ENCODE assay signal across 1 cellular context in the genomic region with DNA sequence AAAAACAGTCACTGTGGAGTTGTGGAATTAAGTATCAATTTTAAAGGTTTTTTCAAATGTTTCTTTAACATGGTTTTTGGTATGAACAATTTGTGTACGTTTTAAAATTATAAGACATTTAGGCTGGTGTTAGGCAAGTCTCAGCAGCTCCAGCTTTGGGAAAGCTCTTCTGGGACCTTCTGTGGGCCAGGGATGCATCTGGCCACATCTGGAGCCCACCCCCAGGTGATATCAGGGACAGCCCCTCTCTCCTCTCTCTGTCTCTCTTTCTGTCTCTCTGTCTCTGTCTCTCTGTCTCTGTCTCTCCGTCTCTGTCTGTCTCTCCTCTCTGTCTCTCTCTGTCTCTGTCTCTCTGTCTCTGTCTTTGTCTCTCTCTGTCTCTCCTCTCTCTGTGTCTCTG.
TF ChIP-seq lines count a peak whose summit lies in the region.

No MANE protein-coding gene starts in this region.

TF ChIP-seq in HEK293, 187 proteins besides CTCF, POLR2A, EP300 and RAD21 (continued from another document):
- TF ChIP-seq, protein P1, sequence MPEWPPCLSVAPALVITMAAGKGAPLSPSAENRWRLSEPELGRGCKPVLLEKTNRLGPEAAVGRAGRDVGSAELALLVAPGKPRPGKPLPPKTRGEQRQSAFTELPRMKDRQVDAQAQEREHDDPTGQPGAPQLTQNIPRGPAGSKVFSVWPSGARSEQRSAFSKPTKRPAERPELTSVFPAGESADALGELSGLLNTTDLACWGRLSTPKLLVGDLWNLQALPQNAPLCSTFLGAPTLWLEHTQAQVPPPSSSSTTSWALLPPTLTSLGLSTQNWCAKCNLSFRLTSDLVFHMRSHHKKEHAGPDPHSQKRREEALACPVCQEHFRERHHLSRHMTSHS (tag by site-specific recombination; IDR thresholded peaks at IDR 0.05): no peak
